In genomic region chr10:97731346-97732051, GRCh38 we compare ENCODE assay signal across 1 cellular context.
TF ChIP-seq lines count a peak whose summit lies in the region.

No MANE protein-coding gene starts in this region.

TF ChIP-seq in H1, 55 proteins besides CTCF, POLR2A, EP300 and RAD21:
- no peak for TF ChIP-seq KDM4A (IDR thresholded peaks at IDR 0.05; ENCODE audit: low read depth, low read length, severe bottlenecking)
- TF ChIP-seq JUND (IDR thresholded peaks at IDR 0.05; ENCODE audit: low read length): peak; percentile 5; the same call in 1 of the 2 replicates
- TF ChIP-seq SIRT6 (IDR thresholded peaks at IDR 0.05; ENCODE audit: low read length): no peak
- TF ChIP-seq TEAD4 (IDR thresholded peaks at IDR 0.05; ENCODE audit: low read depth, low read length): peak; percentile 77; the same call in 1 of the 2 replicates
- TF ChIP-seq EZH2 (IDR thresholded peaks at IDR 0.05; ENCODE audit: low read depth, low read length, severe bottlenecking): no peak
- no peak for TF ChIP-seq SIN3A (conservative IDR thresholded peaks at IDR 0.05 in 1 of 2, IDR thresholded peaks at IDR 0.05 in 1 of 2; ENCODE audit: low read depth in 1 of 2, low read length in 2 of 2)
- no peak for TF ChIP-seq GTF2F1 (IDR thresholded peaks at IDR 0.05; ENCODE audit: borderline replicate concordance, low read depth, low read length)
- no peak for TF ChIP-seq SAP30 (IDR thresholded peaks at IDR 0.05; ENCODE audit: insufficient read depth, insufficient replicate concordance, low read length)
- no peak for TF ChIP-seq CHD7 (IDR thresholded peaks at IDR 0.05; ENCODE audit: insufficient replicate concordance, low read length)
